In the genomic region with DNA sequence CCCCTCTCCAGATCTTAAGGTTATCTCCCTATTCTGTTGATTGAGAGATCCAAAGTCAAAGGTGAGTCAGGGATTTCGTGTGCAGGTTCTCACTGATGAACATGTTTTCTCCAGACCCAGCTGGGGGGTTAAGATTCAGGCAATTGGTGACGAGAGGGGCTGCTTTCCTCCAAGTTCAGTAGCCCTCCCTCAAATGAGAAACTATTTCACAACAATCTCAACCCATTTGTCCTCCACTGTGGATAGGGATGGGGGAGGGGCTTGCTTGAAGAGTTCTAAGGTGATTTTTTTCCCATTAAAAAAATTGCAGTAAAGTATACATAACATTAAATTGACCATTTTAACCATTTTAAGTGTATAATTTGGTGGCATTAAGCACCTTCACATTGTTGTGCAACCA, we compare ENCODE assay signal across 22 cellular contexts.
DNase-seq lines count a peak whose midpoint lies in the region; ATAC-seq and TF ChIP-seq lines count a peak whose summit lies in the region.
"Had no signal": no experiment of that assay in that cellular context is flagged by ENCODE, and none has a peak within 500 bp of the region (broad histone marks: within the 10 kb centered on the region; RNA-seq: fewer than 3 reads in every experiment).

No MANE protein-coding gene starts in this region.

- H4K20me1 ChIP-seq in KMS-11 (ENCODE audit: insufficient read depth) = no peaks in the 10 kb centered on the region
- peaks cover 8% of the 10 kb centered on the region for H4K20me1 ChIP-seq in neural progenitor cell (ENCODE audit: low read depth)

- H3K18ac ChIP-seq in neuronal stem cell (ENCODE audit: low read length) = no peak overlapping the region

- H3K27ac ChIP-seq in KMS-11 (peak overlapping the region; percentile 56; the same call in 1 of the 2 replicates), gastroesophageal sphincter (peak overlapping the region; percentile 72 to 97 (median 82)), neural progenitor cell (no peak overlapping the region), neuronal stem cell (replicated peaks; ENCODE audit: low read length) (no peak overlapping the region)
- H3K27ac ChIP-seq: psoas muscle had no signal

- H3K23ac ChIP-seq in neuronal stem cell (ENCODE audit: low read depth, low read length, poor library complexity) = no peak overlapping the region

- no peak for ATAC-seq in gastroesophageal sphincter
- no peak for ATAC-seq in GM21528 (IDR thresholded peaks at IDR 0.05; ENCODE audit: low FRiP score, unreplicated experiment)
- no peak for ATAC-seq in HG03139 (IDR thresholded peaks at IDR 0.05; ENCODE audit: unreplicated experiment)
- ATAC-seq: effector memory CD8-positive, alpha-beta T cell; naive thymus-derived CD8-positive, alpha-beta T cell; psoas muscle had no signal

- no peak overlapping the region for H3K4ac ChIP-seq in neuronal stem cell (ENCODE audit: low read length)

- H4K91ac ChIP-seq in neuronal stem cell (ENCODE audit: low read depth, low read length, poor library complexity) = no peak overlapping the region

- no peak for TF ChIP-seq EP300 in gastroesophageal sphincter (IDR thresholded peaks at IDR 0.05)

- H3K27me3 Mint-ChIP-seq in neural progenitor cell (ENCODE audit: insufficient read depth, low read depth) = no peaks in the 10 kb centered on the region

- H4K8ac ChIP-seq in neuronal stem cell (ENCODE audit: low read depth, low read length) = no peak overlapping the region

- no peak overlapping the region for H2BK5ac ChIP-seq in neuronal stem cell (ENCODE audit: low read length)

- H3K9ac ChIP-seq in KMS-11 = no peak overlapping the region
- H3K9ac ChIP-seq in neural progenitor cell = no peak overlapping the region
- no peak overlapping the region for H3K9ac ChIP-seq in neuronal stem cell (ENCODE audit: low read depth, low read length, poor library complexity)

- H3K9me3 Mint-ChIP-seq in neural progenitor cell = no peaks in the 10 kb centered on the region
- H3K9me3 Mint-ChIP-seq: activated naive CD4-positive, alpha-beta T cell treated with anti-CD3 and anti-CD28 coated beads for 36 hours; effector memory CD8-positive, alpha-beta T cell; naive thymus-derived CD8-positive, alpha-beta T cell had no signal

- H3K4me1 ChIP-seq in KMS-11 (ENCODE audit: low read depth, poor library complexity, severe bottlenecking) = peaks cover 56% of the 10 kb centered on the region
- H3K4me1 ChIP-seq in gastroesophageal sphincter = peaks cover 3 to 69% (median 5%) of the 10 kb centered on the region in 3 donors
- H3K4me1 ChIP-seq in neural progenitor cell = peaks cover 42% of the 10 kb centered on the region
- H3K4me1 ChIP-seq in neuronal stem cell (ENCODE audit: control insufficient read depth in 2 of 2, insufficient read depth in 1 of 2, low read depth in 1 of 2, low read length in 2 of 2) = peaks cover 18 to 21% of the 10 kb centered on the region in 2 donors
- H3K4me1 ChIP-seq: psoas muscle had no signal

- no peak for TF ChIP-seq CTCF in KMS-11 (conservative IDR thresholded peaks at IDR 0.05; ENCODE audit: low read depth, low read length)
- TF ChIP-seq CTCF in gastroesophageal sphincter (IDR thresholded peaks at IDR 0.05) = no peak
- TF ChIP-seq CTCF in neural progenitor cell (IDR thresholded peaks at IDR 0.05) = no peak

- H3K9me3 ChIP-seq in gastroesophageal sphincter = no peaks in the 10 kb centered on the region
- no peaks in the 10 kb centered on the region for H3K9me3 ChIP-seq in neural progenitor cell (ENCODE audit: low read depth)
- no peaks in the 10 kb centered on the region for H3K9me3 ChIP-seq in neuronal stem cell (replicated peaks in 1 of 2; ENCODE audit: control insufficient read depth in 2 of 2, insufficient read depth in 1 of 2, low read depth in 1 of 2, low read length in 2 of 2)
- H3K9me3 ChIP-seq: psoas muscle, spleen had no signal

- H2BK12ac ChIP-seq in neuronal stem cell (ENCODE audit: low read length) = no peak overlapping the region

- TF ChIP-seq POLR2A in gastroesophageal sphincter (IDR thresholded peaks at IDR 0.05) = no peak

- H3K36me3 ChIP-seq in KMS-11 (ENCODE audit: insufficient read depth) = no peaks in the 10 kb centered on the region
- H3K36me3 ChIP-seq in gastroesophageal sphincter = no peaks in the 10 kb centered on the region
- no peaks in the 10 kb centered on the region for H3K36me3 ChIP-seq in neural progenitor cell
- H3K36me3 ChIP-seq in neuronal stem cell (replicated peaks in 1 of 2; ENCODE audit: control insufficient read depth in 2 of 2, insufficient read depth in 2 of 2, low read length in 2 of 2) = peaks cover 0 to 32% of the 10 kb centered on the region in 2 donors
- H3K36me3 ChIP-seq: spleen had no signal

- no peak overlapping the region for H2BK15ac ChIP-seq in neuronal stem cell (ENCODE audit: low read length)

- no peak overlapping the region for H3K14ac ChIP-seq in neuronal stem cell (ENCODE audit: low read length)

- H3K27ac Mint-ChIP-seq in neural progenitor cell = no peak overlapping the region
- H3K27ac Mint-ChIP-seq: activated naive CD4-positive, alpha-beta T cell treated with anti-CD3 and anti-CD28 coated beads for 36 hours; effector memory CD8-positive, alpha-beta T cell; naive thymus-derived CD8-positive, alpha-beta T cell had no signal

- no peak overlapping the region for H2AFZ ChIP-seq in KMS-11 (ENCODE audit: low read depth)
- no peak overlapping the region for H2AFZ ChIP-seq in neural progenitor cell (replicated peaks)
- H2AFZ ChIP-seq in neuronal stem cell (ENCODE audit: low read length) = no peak overlapping the region

- peaks cover 29% of the 10 kb centered on the region for H3K4me1 Mint-ChIP-seq in neural progenitor cell

- H3K79me2 ChIP-seq in KMS-11 (ENCODE audit: insufficient read depth, low read depth) (no peaks in the 10 kb centered on the region), neural progenitor cell (ENCODE audit: low read depth) (no peaks in the 10 kb centered on the region)

- no peak overlapping the region for H2BK120ac ChIP-seq in neuronal stem cell (ENCODE audit: low read depth, low read length)

- 33 to 58% methylated on average over 1 to 2 of the region's 2 CpGs for WGBS in gastroesophageal sphincter (ENCODE audit: low coverage in 1 of 2), 2 donors
- no CpG with 5 or more reads among the region's 2 CpGs for WGBS in neuronal stem cell (ENCODE audit: extremely low coverage in 2 of 2, insufficient read length in 2 of 2, insufficient replicate concordance in 1 of 2), 2 donors

- H3K4me2 ChIP-seq in KMS-11 (peak overlapping the region; percentile 55), neural progenitor cell (peak overlapping the region; percentile 7), neuronal stem cell (ENCODE audit: insufficient read depth, low read length, poor library complexity, severe bottlenecking) (no peak overlapping the region)

- H3K27me3 ChIP-seq in KMS-11 (ENCODE audit: insufficient read depth, low read depth) (no peaks in the 10 kb centered on the region), gastroesophageal sphincter (no peaks in the 10 kb centered on the region), neural progenitor cell (no peaks in the 10 kb centered on the region), neuronal stem cell (ENCODE audit: control insufficient read depth in 3 of 3, insufficient read depth in 3 of 3, low read depth in 1 of 3, low read length in 3 of 3) (no peaks in the 10 kb centered on the region)
- H3K27me3 ChIP-seq: spleen had no signal

- H3F3A ChIP-seq in neural progenitor cell (ENCODE audit: low read depth) = peaks cover 4% of the 10 kb centered on the region

- H3K4me3 ChIP-seq in KMS-11 (IDR thresholded peaks at IDR 0.05; ENCODE audit: insufficient read depth, low read depth, low read length) (no peak overlapping the region), gastroesophageal sphincter (no peak overlapping the region), neural progenitor cell (no peak overlapping the region), neuronal stem cell (ENCODE audit: low read length in 2 of 2) (no peak overlapping the region)
- H3K4me3 ChIP-seq: psoas muscle, spleen had no signal

- H3K36me3 Mint-ChIP-seq in neural progenitor cell = peaks cover 14% of the 10 kb centered on the region
- H3K36me3 Mint-ChIP-seq: naive thymus-derived CD8-positive, alpha-beta T cell had no signal

- H3K4me3 Mint-ChIP-seq in neural progenitor cell = no peak overlapping the region
- H3K4me3 Mint-ChIP-seq: activated naive CD4-positive, alpha-beta T cell treated with anti-CD3 and anti-CD28 coated beads for 36 hours; effector memory CD8-positive, alpha-beta T cell; naive thymus-derived CD8-positive, alpha-beta T cell had no signal

- H2AK5ac ChIP-seq in neuronal stem cell (ENCODE audit: low read depth, low read length) = no peak overlapping the region

- DNase-seq in neural progenitor cell (ENCODE audit: low spot score) = no peak
- no peak for DNase-seq in neuronal stem cell (ENCODE audit: low spot score)
- DNase-seq in activated T-cell treated with anti-CD3 and anti-CD28 coated beads for 4 hours = no peak
- DNase-seq: activated CD4-positive, alpha-beta T cell treated with anti-CD3 and anti-CD28 coated beads, Interleukin-2, amount 50 U/mL, for 4 hours; activated naive CD4-positive, alpha-beta T cell treated with anti-CD3 and anti-CD28 coated beads for 36 hours; anterior cingulate cortex; cerebellar nuclear complex; effector memory CD8-positive, alpha-beta T cell; head of caudate nucleus; naive thymus-derived CD8-positive, alpha-beta T cell; NCI-H1694; NCI-H2227 treated with DMSO at 0.1 percent for 48 hours; NCI-H774; OCI-M1; psoas muscle; Right ventricle myocardium superior; spleen; stimulated activated CD8-positive, alpha-beta memory T cell treated with anti-CD3 and anti-CD28 coated beads, Interleukin-4, amount 100 ng/mL, for 48 hours had no signal

- no peaks in the 10 kb centered on the region for H3K79me1 ChIP-seq in neuronal stem cell (ENCODE audit: low read depth, low read length)

Comparison
In these comparisons a context has a peak if more than half of its experiments do, and no peak if none do; other contexts are left out.
1. H3K27ac ChIP-seq: peak in KMS-11 (single experiment) and gastroesophageal sphincter (4 of 4); none in neural progenitor cell (single experiment) and neuronal stem cell (single experiment).